1 cellular context compared by ENCODE assay signal in the genomic region with DNA sequence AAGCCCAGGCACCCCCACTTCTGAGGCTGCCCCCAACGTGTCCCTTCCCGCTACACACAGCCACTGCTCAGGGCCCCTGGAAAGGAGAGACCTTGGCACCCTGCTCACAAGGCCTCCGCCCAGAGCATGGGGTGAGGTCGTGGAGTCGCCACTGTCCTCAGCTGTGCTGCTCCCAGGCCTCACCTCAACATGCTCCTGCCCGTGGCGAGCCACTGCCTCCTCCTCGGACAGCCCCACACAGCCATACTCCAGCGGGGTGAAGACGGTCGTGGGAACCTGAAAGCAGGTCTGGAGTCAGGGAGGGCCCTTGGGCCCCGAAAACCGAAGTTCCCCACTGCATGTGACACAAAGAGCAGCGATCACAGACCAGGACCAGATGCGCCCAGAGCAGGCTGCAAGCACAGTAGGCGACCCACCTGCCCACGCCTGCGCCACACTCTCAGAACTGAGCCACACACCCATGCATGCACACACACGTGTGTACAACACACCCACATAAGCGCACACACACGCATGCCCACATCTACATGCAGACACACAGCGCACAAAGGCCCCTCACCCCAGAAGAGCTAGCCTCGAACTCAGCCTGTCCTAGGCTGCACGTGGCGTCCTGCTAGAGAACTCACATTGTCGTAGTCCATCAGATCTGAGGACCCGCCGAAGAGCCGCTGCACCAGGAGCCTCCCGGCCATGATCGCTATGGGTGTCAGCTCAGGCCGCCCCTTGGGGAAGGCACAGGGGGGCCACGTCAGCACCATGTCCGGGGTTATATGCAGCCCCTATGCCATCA.
TF ChIP-seq lines count a peak whose summit lies in the region.

No MANE protein-coding gene starts in this region.

TF ChIP-seq in IMR-90, 13 proteins besides CTCF, POLR2A, EP300 and RAD21 (continued from another document):
- TF ChIP-seq, protein P1, sequence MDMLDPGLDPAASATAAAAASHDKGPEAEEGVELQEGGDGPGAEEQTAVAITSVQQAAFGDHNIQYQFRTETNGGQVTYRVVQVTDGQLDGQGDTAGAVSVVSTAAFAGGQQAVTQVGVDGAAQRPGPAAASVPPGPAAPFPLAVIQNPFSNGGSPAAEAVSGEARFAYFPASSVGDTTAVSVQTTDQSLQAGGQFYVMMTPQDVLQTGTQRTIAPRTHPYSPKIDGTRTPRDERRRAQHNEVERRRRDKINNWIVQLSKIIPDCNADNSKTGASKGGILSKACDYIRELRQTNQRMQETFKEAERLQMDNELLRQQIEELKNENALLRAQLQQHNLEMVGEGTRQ (IDR thresholded peaks at IDR 0.05; ENCODE audit: low read depth, low read length), result no peak
